ENCODE assay signal across 1 cellular context in the genomic region with DNA sequence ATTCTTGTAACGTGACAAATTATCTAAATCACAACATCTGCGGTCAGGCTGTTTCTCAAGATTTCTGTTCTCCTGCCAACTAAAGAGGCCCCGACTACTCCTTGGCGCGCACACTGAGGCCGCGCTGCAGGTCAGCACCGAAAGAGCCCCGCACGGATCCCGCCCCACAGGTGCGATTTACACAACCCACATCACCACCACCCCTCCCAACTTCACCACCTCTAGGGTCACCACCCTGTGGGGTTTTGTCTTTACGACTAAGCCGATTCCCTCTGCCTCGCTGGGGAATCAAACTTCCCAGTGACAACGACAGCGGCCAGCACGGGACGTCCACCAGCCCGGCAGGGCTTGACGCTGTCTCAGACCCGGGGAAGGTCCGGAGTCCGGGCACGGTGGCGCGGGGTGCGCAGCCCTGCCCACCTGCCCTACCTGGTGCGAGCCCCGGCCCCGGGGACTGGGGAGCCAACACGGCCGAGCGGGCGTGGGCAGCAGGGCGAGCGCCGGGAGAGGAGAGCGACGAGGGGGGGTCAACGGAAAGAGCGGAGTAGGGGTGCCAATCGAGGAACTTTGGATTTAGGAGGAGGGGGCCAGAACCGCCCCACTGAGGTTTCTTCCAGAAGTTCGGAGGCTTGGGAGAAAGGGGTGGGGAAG.
TF ChIP-seq lines count a peak whose summit lies in the region.

No MANE protein-coding gene starts in this region.

TF ChIP-seq in HEK293, 187 proteins besides CTCF, POLR2A, EP300 and RAD21 (continued from another document):
- TF ChIP-seq, protein P1, sequence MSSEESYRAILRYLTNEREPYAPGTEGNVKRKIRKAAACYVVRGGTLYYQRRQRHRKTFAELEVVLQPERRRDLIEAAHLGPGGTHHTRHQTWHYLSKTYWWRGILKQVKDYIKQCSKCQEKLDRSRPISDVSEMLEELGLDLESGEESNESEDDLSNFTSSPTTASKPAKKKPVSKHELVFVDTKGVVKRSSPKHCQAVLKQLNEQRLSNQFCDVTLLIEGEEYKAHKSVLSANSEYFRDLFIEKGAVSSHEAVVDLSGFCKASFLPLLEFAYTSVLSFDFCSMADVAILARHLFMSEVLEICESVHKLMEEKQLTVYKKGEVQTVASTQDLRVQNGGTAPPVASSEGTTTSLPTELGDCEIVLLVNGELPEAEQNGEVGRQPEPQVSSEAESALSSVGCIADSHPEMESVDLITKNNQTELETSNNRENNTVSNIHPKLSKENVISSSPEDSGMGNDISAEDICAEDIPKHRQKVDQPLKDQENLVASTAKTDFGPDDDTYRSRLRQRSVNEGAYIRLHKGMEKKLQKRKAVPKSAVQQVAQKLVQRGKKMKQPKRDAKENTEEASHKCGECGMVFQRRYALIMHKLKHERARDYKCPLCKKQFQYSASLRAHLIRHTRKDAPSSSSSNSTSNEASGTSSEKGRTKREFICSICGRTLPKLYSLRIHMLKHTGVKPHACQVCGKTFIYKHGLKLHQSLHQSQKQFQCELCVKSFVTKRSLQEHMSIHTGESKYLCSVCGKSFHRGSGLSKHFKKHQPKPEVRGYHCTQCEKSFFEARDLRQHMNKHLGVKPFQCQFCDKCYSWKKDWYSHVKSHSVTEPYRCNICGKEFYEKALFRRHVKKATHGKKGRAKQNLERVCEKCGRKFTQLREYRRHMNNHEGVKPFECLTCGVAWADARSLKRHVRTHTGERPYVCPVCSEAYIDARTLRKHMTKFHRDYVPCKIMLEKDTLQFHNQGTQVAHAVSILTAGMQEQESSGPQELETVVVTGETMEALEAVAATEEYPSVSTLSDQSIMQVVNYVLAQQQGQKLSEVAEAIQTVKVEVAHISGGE (tag by site-specific recombination; conservative IDR thresholded peaks at IDR 0.05; ENCODE audit: low read depth) = 0 out of 2 replicates have a peak, but pooled peaks have one; percentile 11
- TF ChIP-seq ZNF239 (tag by site-specific recombination; IDR thresholded peaks at IDR 0.05) = no peak
- TF ChIP-seq ZNF843 (tag by site-specific recombination; IDR thresholded peaks at IDR 0.05) = peak; percentile 73
- peak; percentile 8; the same call in 1 of the 2 replicates for TF ChIP-seq KLF9 (tag by site-specific recombination; IDR thresholded peaks at IDR 0.05; ENCODE audit: low read depth)
- TF ChIP-seq, protein P2, sequence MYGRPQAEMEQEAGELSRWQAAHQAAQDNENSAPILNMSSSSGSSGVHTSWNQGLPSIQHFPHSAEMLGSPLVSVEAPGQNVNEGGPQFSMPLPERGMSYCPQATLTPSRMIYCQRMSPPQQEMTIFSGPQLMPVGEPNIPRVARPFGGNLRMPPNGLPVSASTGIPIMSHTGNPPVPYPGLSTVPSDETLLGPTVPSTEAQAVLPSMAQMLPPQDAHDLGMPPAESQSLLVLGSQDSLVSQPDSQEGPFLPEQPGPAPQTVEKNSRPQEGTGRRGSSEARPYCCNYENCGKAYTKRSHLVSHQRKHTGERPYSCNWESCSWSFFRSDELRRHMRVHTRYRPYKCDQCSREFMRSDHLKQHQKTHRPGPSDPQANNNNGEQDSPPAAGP (tag by site-specific recombination; IDR thresholded peaks at IDR 0.05) = peak; percentile 59; the same call in 1 of the 2 replicates
- no peak for TF ChIP-seq ZNF202 (tag by site-specific recombination; IDR thresholded peaks at IDR 0.05; ENCODE audit: borderline replicate concordance)
- TF ChIP-seq GFI1B (tag by site-specific recombination; IDR thresholded peaks at IDR 0.05) = peak; percentile 87
- TF ChIP-seq ZNF394 (tag by site-specific recombination; IDR thresholded peaks at IDR 0.05; ENCODE audit: borderline replicate concordance) = 0 out of 2 replicates have a peak, but pooled peaks have one; percentile 29
- TF ChIP-seq ZNF157 (tag by site-specific recombination; IDR thresholded peaks at IDR 0.05) = no peak
- peak; percentile 83 for TF ChIP-seq BCL11A (tag by site-specific recombination; IDR thresholded peaks at IDR 0.05; ENCODE audit: low read depth)
- TF ChIP-seq TCF7L2 (IDR thresholded peaks at IDR 0.05; ENCODE audit: borderline replicate concordance, low read depth, low read length) = peak; percentile 47; the same call in 1 of the 2 replicates
- TF ChIP-seq ZNF121 (tag by site-specific recombination; IDR thresholded peaks at IDR 0.05) = no peak
- peak; percentile 80; the same call in 1 of the 2 replicates for TF ChIP-seq ZBTB7A (tag by site-specific recombination; IDR thresholded peaks at IDR 0.05; ENCODE audit: low read depth)
- no peak for TF ChIP-seq ZNF560 (tag by site-specific recombination; IDR thresholded peaks at IDR 0.05; ENCODE audit: borderline replicate concordance)
- peak; percentile 25; the same call in 1 of the 2 replicates for TF ChIP-seq ZFP37 (tag by site-specific recombination; IDR thresholded peaks at IDR 0.05)
- peak; percentile 50 for TF ChIP-seq KLF1 (tag by site-specific recombination; IDR thresholded peaks at IDR 0.05)
- peak; percentile 77 for TF ChIP-seq ZBTB17 (tag by site-specific recombination; IDR thresholded peaks at IDR 0.05)
- no peak for TF ChIP-seq ZBTB21 (tag by site-specific recombination; IDR thresholded peaks at IDR 0.05)
- TF ChIP-seq ZNF155 (tag by site-specific recombination; IDR thresholded peaks at IDR 0.05) = no peak
- TF ChIP-seq ZNF335 (tag by site-specific recombination; conservative IDR thresholded peaks at IDR 0.05) = peak; percentile 82
- no peak for TF ChIP-seq ZNF132 (tag by site-specific recombination; IDR thresholded peaks at IDR 0.05; ENCODE audit: borderline replicate concordance)
- TF ChIP-seq ZNF707 (tag by site-specific recombination; IDR thresholded peaks at IDR 0.05) = no peak
- TF ChIP-seq ZNF112 (tag by site-specific recombination; IDR thresholded peaks at IDR 0.05) = no peak
- no peak; the same call in 1 of the 2 replicates for TF ChIP-seq HOXD13 (CRISPR knock-in tag; IDR thresholded peaks at IDR 0.05; ENCODE audit: borderline replicate concordance)
- no peak; the same call in 1 of the 2 replicates for TF ChIP-seq ZNF792 (tag by site-specific recombination; IDR thresholded peaks at IDR 0.05)
- no peak for TF ChIP-seq ZNF169 (tag by site-specific recombination; IDR thresholded peaks at IDR 0.05)
- TF ChIP-seq EGR2 (tag by site-specific recombination; IDR thresholded peaks at IDR 0.05; ENCODE audit: low read depth) = peak; percentile 60
- TF ChIP-seq, protein P3, sequence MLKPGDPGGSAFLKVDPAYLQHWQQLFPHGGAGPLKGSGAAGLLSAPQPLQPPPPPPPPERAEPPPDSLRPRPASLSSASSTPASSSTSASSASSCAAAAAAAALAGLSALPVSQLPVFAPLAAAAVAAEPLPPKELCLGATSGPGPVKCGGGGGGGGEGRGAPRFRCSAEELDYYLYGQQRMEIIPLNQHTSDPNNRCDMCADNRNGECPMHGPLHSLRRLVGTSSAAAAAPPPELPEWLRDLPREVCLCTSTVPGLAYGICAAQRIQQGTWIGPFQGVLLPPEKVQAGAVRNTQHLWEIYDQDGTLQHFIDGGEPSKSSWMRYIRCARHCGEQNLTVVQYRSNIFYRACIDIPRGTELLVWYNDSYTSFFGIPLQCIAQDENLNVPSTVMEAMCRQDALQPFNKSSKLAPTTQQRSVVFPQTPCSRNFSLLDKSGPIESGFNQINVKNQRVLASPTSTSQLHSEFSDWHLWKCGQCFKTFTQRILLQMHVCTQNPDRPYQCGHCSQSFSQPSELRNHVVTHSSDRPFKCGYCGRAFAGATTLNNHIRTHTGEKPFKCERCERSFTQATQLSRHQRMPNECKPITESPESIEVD (tag by site-specific recombination; IDR thresholded peaks at IDR 0.05) = no peak
- TF ChIP-seq ZNF629 (tag by site-specific recombination; IDR thresholded peaks at IDR 0.05) = no peak
TF ChIP-seq in HEK293: peak in this region for 63.
